ENCODE assay signal across 1 cellular context in the genomic region with DNA sequence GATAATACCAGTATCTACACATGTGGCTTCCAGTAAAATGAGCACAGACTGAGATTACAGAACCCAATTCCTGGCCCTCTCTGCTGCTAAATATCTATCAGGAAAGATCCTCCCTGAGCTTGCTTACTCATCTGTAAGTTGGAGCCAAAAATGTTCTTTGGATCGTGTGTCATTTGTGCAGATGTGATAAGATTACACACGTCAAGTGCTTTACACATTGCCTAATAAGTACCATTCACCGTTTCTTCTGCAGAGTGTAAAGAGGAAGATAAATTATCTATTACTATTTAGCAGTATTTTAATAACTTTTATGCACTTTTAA.
TF ChIP-seq lines count a peak whose summit lies in the region.

No MANE protein-coding gene starts in this region.

TF ChIP-seq in K562, 482 proteins besides CTCF, POLR2A, EP300 and RAD21 (continued from another document):
- TF ChIP-seq, protein P1, sequence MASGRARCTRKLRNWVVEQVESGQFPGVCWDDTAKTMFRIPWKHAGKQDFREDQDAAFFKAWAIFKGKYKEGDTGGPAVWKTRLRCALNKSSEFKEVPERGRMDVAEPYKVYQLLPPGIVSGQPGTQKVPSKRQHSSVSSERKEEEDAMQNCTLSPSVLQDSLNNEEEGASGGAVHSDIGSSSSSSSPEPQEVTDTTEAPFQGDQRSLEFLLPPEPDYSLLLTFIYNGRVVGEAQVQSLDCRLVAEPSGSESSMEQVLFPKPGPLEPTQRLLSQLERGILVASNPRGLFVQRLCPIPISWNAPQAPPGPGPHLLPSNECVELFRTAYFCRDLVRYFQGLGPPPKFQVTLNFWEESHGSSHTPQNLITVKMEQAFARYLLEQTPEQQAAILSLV (tag; IDR thresholded peaks at IDR 0.05), result no peak
- TF ChIP-seq, protein P2, sequence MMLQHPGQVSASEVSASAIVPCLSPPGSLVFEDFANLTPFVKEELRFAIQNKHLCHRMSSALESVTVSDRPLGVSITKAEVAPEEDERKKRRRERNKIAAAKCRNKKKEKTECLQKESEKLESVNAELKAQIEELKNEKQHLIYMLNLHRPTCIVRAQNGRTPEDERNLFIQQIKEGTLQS (IDR thresholded peaks at IDR 0.05), result peak; percentile 62
- TF ChIP-seq, protein P2 (CRISPR knock-in tag; conservative IDR thresholded peaks at IDR 0.05), result no peak
- no peak for TF ChIP-seq E2F8 (IDR thresholded peaks at IDR 0.05; ENCODE audit: low read depth, partially characterized antibody)
- TF ChIP-seq TEAD1 (CRISPR knock-in tag; IDR thresholded peaks at IDR 0.05), result 0 out of 4 replicates have a peak, but pooled peaks of 1 of the 2 experiments have one; percentile 33
- no peak for TF ChIP-seq PPARD (CRISPR knock-in tag; IDR thresholded peaks at IDR 0.05)
- 0 out of 2 replicates have a peak, but pooled peaks have one; percentile 20 for TF ChIP-seq MTA3 (IDR thresholded peaks at IDR 0.05; ENCODE audit: borderline replicate concordance)
- no peak for TF ChIP-seq ZNF124 (CRISPR knock-in tag; IDR thresholded peaks at IDR 0.05)
- peak; percentile 30; the same call in 1 of the 2 replicates for TF ChIP-seq TCF3 (CRISPR knock-in tag; IDR thresholded peaks at IDR 0.05)
- TF ChIP-seq FOSL1 (tag; conservative IDR thresholded peaks at IDR 0.05), result peak; percentile 87
- TF ChIP-seq CBFA2T3 (IDR thresholded peaks at IDR 0.05), result peak; percentile 63
- peak; percentile 56 for TF ChIP-seq NFIC (IDR thresholded peaks at IDR 0.05)
- TF ChIP-seq SRF (CRISPR knock-in tag; IDR thresholded peaks at IDR 0.05), result peak in 1 of 2 experiments; percentile 74; a peak in 1 of 4 replicates
- 0 out of 2 replicates have a peak, but pooled peaks have one; percentile 23 for TF ChIP-seq MTA2 (IDR thresholded peaks at IDR 0.05; ENCODE audit: low read depth)
- no peak for TF ChIP-seq GTF2B (IDR thresholded peaks at IDR 0.05; ENCODE audit: extremely low read depth, insufficient read length)
- peak; percentile 75; the same call in 1 of the 2 replicates for TF ChIP-seq DPF2 (IDR thresholded peaks at IDR 0.05)
- 0 out of 2 replicates have a peak, but pooled peaks have one; percentile 28 for TF ChIP-seq MYNN (IDR thresholded peaks at IDR 0.05)
- no peak for TF ChIP-seq MYNN (CRISPR knock-in tag; IDR thresholded peaks at IDR 0.05)
- TF ChIP-seq DACH1 (IDR thresholded peaks at IDR 0.05; ENCODE audit: partially characterized antibody), result peak; percentile 73
- peak; percentile 77; the same call in 1 of the 2 replicates for TF ChIP-seq SMARCE1 (IDR thresholded peaks at IDR 0.05)
- TF ChIP-seq CXXC5 (CRISPR knock-in tag; IDR thresholded peaks at IDR 0.05), result peak; percentile 37; the same call in 1 of the 2 replicates
- TF ChIP-seq ZZZ3 (IDR thresholded peaks at IDR 0.05), result no peak
- TF ChIP-seq, protein P3, sequence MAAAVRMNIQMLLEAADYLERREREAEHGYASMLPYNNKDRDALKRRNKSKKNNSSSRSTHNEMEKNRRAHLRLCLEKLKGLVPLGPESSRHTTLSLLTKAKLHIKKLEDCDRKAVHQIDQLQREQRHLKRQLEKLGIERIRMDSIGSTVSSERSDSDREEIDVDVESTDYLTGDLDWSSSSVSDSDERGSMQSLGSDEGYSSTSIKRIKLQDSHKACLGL (CRISPR knock-in tag; IDR thresholded peaks at IDR 0.05; ENCODE audit: borderline replicate concordance, poor library complexity, severe bottlenecking), result no peak
- TF ChIP-seq RCOR1 (IDR thresholded peaks at IDR 0.05; ENCODE audit: borderline replicate concordance in 1 of 2, low read depth in 2 of 2, low read length in 2 of 2), result peak in 1 of 2 experiments; percentile 80; a peak in 2 of 4 replicates
- 0 out of 2 replicates have a peak, but pooled peaks have one; percentile 32 for TF ChIP-seq SOX6 (IDR thresholded peaks at IDR 0.05)
- TF ChIP-seq CEBPB (tag; IDR thresholded peaks at IDR 0.05), result peak; percentile 58
- peak; percentile 19; the same call in 1 of the 2 replicates for TF ChIP-seq TAL1 (IDR thresholded peaks at IDR 0.05)
- TF ChIP-seq NEUROD1 (IDR thresholded peaks at IDR 0.05; ENCODE audit: borderline replicate concordance, low read depth, low read length, partially characterized antibody), result no peak
- TF ChIP-seq THRAP3 (IDR thresholded peaks at IDR 0.05; ENCODE audit: borderline replicate concordance), result no peak
- TF ChIP-seq C11orf30 (IDR thresholded peaks at IDR 0.05; ENCODE audit: low read depth), result peak; percentile 35; the same call in 1 of the 2 replicates
- TF ChIP-seq CTBP1 (IDR thresholded peaks at IDR 0.05; ENCODE audit: borderline replicate concordance), result peak; percentile 70; the same call in 1 of the 2 replicates
- no peak for TF ChIP-seq ZC3H8 (IDR thresholded peaks at IDR 0.05)
- TF ChIP-seq, protein P4, sequence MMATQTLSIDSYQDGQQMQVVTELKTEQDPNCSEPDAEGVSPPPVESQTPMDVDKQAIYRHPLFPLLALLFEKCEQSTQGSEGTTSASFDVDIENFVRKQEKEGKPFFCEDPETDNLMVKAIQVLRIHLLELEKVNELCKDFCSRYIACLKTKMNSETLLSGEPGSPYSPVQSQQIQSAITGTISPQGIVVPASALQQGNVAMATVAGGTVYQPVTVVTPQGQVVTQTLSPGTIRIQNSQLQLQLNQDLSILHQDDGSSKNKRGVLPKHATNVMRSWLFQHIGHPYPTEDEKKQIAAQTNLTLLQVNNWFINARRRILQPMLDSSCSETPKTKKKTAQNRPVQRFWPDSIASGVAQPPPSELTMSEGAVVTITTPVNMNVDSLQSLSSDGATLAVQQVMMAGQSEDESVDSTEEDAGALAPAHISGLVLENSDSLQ (IDR thresholded peaks at IDR 0.05), result peak; percentile 61
- 0 out of 2 replicates have a peak, but pooled peaks have one; percentile 43 for TF ChIP-seq MTA1 (IDR thresholded peaks at IDR 0.05; ENCODE audit: borderline replicate concordance)
- no peak for TF ChIP-seq ZSCAN32 (CRISPR knock-in tag; IDR thresholded peaks at IDR 0.05)
- TF ChIP-seq MEF2A (IDR thresholded peaks at IDR 0.05; ENCODE audit: control insufficient read depth, low read depth, low read length), result no peak
- 0 out of 2 replicates have a peak, but pooled peaks have one; percentile 22 for TF ChIP-seq CREB1 (IDR thresholded peaks at IDR 0.05)
- TF ChIP-seq CREB1 (CRISPR knock-in tag; IDR thresholded peaks at IDR 0.05), result no peak
